ENCODE assay signal across 21 cellular contexts in the genomic region with DNA sequence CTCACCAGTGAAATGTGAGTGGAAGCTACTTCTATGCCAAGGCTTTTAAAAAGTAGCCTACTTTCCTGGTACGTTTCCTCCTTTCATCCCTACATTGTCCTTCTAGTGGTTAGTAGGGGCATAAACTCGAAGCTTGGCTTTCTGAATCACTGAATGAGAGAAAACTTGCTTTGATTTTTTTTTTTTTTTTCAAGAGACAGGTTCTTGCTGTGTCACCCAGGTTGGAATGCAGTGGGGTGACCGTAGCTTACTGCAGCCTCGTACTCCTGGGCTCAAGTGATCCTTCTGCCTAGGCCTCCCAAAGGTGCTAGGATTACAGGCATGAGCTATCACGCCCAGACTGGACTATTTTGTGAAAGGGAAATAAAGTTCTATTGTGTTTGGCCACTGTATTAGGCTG.
"Had no signal": no experiment of that assay in that cellular context is flagged by ENCODE, and none has a peak within 500 bp of the region (broad histone marks: within the 10 kb centered on the region; RNA-seq: fewer than 3 reads in every experiment).

No MANE protein-coding gene starts in this region.

- DNase-seq: KBM-7, MG63, NCI-H1092, NCI-H1105 treated with DMSO at 0.1 percent for 48 hours, NCI-H1417 treated with DMSO at 0.1 percent for 48 hours, NCI-H187, NCI-H2029, NCI-H2081 treated with DMSO at 0.1 percent for 48 hours, NCI-H2171, NCI-H226, NCI-H446, NCI-H510A, NCI-H524 treated with DMSO at 0.1 percent for 48 hours, NCI-H69, NCI-H774, SHP77, SK-N-SH had no signal

- H3K4me1 Mint-ChIP-seq: IgD-negative memory B cell had no signal

- H3K4me2 ChIP-seq: SK-N-SH had no signal

- H3K27ac ChIP-seq: HL-60, RWPE1 had no signal

- H3K9me3 Mint-ChIP-seq: IgD-negative memory B cell had no signal

- H3K36me3 Mint-ChIP-seq: IgD-negative memory B cell had no signal

- H3K4me3 Mint-ChIP-seq: IgD-negative memory B cell had no signal

- H3K4me3 ChIP-seq: MG63 had no signal

- ATAC-seq: Panc1 had no signal

- H3K36me3 ChIP-seq: MG63 had no signal

- H3K27me3 ChIP-seq: MG63 had no signal

- H3K9me3 ChIP-seq: MG63, SK-N-SH had no signal

- H3K9ac ChIP-seq: SK-N-SH had no signal

- H3K27ac Mint-ChIP-seq: IgD-negative memory B cell had no signal
